Comparison of ENCODE assay signal across 15 cellular contexts in the genomic region with DNA sequence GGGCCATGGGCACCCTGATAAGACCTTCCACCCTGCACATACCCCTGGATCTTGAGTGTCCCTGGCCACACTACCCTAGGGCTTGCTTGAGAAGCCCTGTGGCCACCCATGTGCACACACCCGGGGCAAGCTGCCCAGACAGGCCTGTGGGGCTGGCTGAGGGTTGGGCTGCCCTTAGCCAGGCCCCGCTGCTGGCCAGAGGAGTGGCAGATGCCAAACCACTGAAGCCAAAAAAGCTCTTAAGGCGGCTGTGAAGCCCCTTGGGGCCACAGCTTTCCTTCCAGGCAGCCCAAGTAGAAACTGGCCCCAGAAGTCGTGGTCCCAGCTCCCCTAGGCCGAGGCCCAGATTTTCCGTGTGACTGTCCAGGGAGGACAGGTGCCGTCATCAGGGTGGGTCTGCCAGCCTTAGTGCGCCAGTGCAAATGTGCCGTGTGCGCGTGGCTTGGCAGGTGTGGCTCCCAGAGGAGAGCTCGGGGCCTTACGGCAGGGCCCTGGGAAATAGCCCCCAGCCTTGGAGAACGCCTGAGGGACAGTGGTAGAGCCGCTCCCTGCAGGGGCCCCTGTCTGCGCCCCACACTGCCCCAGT. TPM values are rescaled to one million over a fixed set of nuclear protein-coding genes. Genes with fewer than 3 reads are reported as not detected.
A peak's percentile ranks its signal among the peaks of the same experiment; 100 is the strongest.
DNase-seq lines count a peak whose midpoint lies in the region; ATAC-seq and TF ChIP-seq lines count a peak whose summit lies in the region.
"Had no signal": no experiment of that assay in that cellular context is flagged by ENCODE, and none has a peak within 500 bp of the region (broad histone marks: within the 10 kb centered on the region; RNA-seq: fewer than 3 reads in every experiment).

No MANE protein-coding gene starts in this region.

- ATAC-seq in psoas muscle, result peak; percentile 62 to 73 (median 68)
- peak; percentile 27 for ATAC-seq in aorta (ENCODE audit: low FRiP score)
- ATAC-seq in HG03354 (IDR thresholded peaks at IDR 0.05; ENCODE audit: poor library complexity, severe bottlenecking, unreplicated experiment), result no peak

- no peak for TF ChIP-seq POLR2A in breast epithelium (IDR thresholded peaks at IDR 0.05)

- TF ChIP-seq CTCF in breast epithelium (IDR thresholded peaks at IDR 0.05), result no peak
- no peak for TF ChIP-seq CTCF in MCF 10A (IDR thresholded peaks at IDR 0.05; ENCODE audit: unreplicated experiment)
- TF ChIP-seq CTCF in psoas muscle (IDR thresholded peaks at IDR 0.05), result no peak

- H3K27ac Mint-ChIP-seq in MCF 10A (ENCODE audit: low read depth, unreplicated experiment), result no peak overlapping the region
- H3K27ac Mint-ChIP-seq in T-helper 2 cell treated with Interferon-gamma antibody and Interleukin-4, amounts not matched to agents 5 μg/mL and 100 μg/mL, for 36 hours, result no peak overlapping the region
- no peak overlapping the region for H3K27ac Mint-ChIP-seq in CD8-positive, alpha-beta memory T cell
- H3K27ac Mint-ChIP-seq: activated T-helper 2 cell treated with anti-CD3 and anti-CD28 coated beads, Interferon-gamma antibody, Interleukin-2, Interleukin-4, amounts not matched to agents 10 μg/mL and 5 μg/mL and 100 μg/mL, durations not matched to agents 14 hours and 24 hours and 36 hours had no signal

- no peaks in the 10 kb centered on the region for H3K27me3 Mint-ChIP-seq in MCF 10A (ENCODE audit: insufficient read depth, unreplicated experiment)
- H3K27me3 Mint-ChIP-seq in T-helper 2 cell treated with Interferon-gamma antibody and Interleukin-4, amounts not matched to agents 5 μg/mL and 100 μg/mL, for 36 hours (ENCODE audit: low read depth), result no peaks in the 10 kb centered on the region
- H3K27me3 Mint-ChIP-seq in CD8-positive, alpha-beta memory T cell, result no peaks in the 10 kb centered on the region
- H3K27me3 Mint-ChIP-seq: progenitor cell of endocrine pancreas had no signal

- H3K4me1 ChIP-seq in breast epithelium (peaks cover 33 to 42% of the 10 kb centered on the region in 2 donors), psoas muscle (peaks cover 72% of the 10 kb centered on the region), aorta (ENCODE audit: control insufficient read depth in 1 of 2, insufficient read depth in 2 of 2, low read length in 2 of 2) (no peaks in the 10 kb centered on the region)
- no peaks in the 10 kb centered on the region for H3K4me1 ChIP-seq in CD8-positive, alpha-beta memory T cell (ENCODE audit: insufficient read depth, low read length)

- no peaks in the 10 kb centered on the region for H3K27me3 ChIP-seq in breast epithelium
- H3K27me3 ChIP-seq in psoas muscle (ENCODE audit: insufficient read depth in 3 of 3, low read length in 2 of 3), result no peaks in the 10 kb centered on the region
- no peaks in the 10 kb centered on the region for H3K27me3 ChIP-seq in aorta (ENCODE audit: control insufficient read depth in 1 of 2, insufficient read depth in 2 of 2, low read length in 1 of 2)
- H3K27me3 ChIP-seq in CD8-positive, alpha-beta memory T cell (ENCODE audit: insufficient read depth, low read length, poor library complexity, severe bottlenecking), result no peaks in the 10 kb centered on the region

- H3K9me3 ChIP-seq in breast epithelium, result no peaks in the 10 kb centered on the region
- no peaks in the 10 kb centered on the region for H3K9me3 ChIP-seq in psoas muscle
- H3K9me3 ChIP-seq in aorta (ENCODE audit: control insufficient read depth, low read length), result no peaks in the 10 kb centered on the region
- no peaks in the 10 kb centered on the region for H3K9me3 ChIP-seq in CD8-positive, alpha-beta memory T cell (ENCODE audit: low read length)

- peak in 1 of 2 donors; percentile 49 for DNase-seq in breast epithelium (ENCODE audit: low spot score in 2 of 2)
- DNase-seq in MCF 10A (ENCODE audit: unreplicated experiment), result no peak
- DNase-seq in cardiac septum (ENCODE audit: low spot score), result peak; percentile 58
- DNase-seq in psoas muscle, result peak; percentile 75 to 83
- DNase-seq in aorta, result peak; percentile 65 to 76
- no peak for DNase-seq in T-helper 2 cell treated with Interferon-gamma antibody and Interleukin-4, amounts not matched to agents 5 μg/mL and 100 μg/mL, for 36 hours (ENCODE audit: low spot score)
- DNase-seq in CD8-positive, alpha-beta memory T cell, result no peak
- DNase-seq: activated CD4-positive, alpha-beta T cell treated with anti-CD3 and anti-CD28 coated beads, Interleukin-2, amount 50 U/mL, for 4 hours; cortex of kidney; NCI-H2081; RPMI8226; stimulated activated CD4-positive, alpha-beta T cell treated with anti-CD3 and anti-CD28 coated beads, Interleukin-4, amount 100 ng/mL, for 24 hours had no signal

- intact Hi-C loops in breast epithelium (cut with DNase I; ENCODE audit: low total_unique reads) (no loop called here), MCF 10A (cut with micrococcal nuclease) (no loop called here), cardiac septum (cut with DNase I) (no loop called here), psoas muscle (cut with DNase I) (loop anchor here (5.0 kb wide), 1 partner anchor 86 kb away; a partner anchor contains a TSS), aorta (cut with DNase I) (no loop called here)

- H3K4me3 ChIP-seq in breast epithelium (peak overlapping the region in 1 of 3 donors; percentile 39), psoas muscle (peak overlapping the region; percentile 35), aorta (ENCODE audit: low read length in 2 of 2) (no peak overlapping the region)
- no peak overlapping the region for H3K4me3 ChIP-seq in CD8-positive, alpha-beta memory T cell (ENCODE audit: low read length)

- H3K9me3 Mint-ChIP-seq in MCF 10A (ENCODE audit: unreplicated experiment), result no peaks in the 10 kb centered on the region
- H3K9me3 Mint-ChIP-seq in T-helper 2 cell treated with Interferon-gamma antibody and Interleukin-4, amounts not matched to agents 5 μg/mL and 100 μg/mL, for 36 hours, result no peaks in the 10 kb centered on the region
- H3K9me3 Mint-ChIP-seq in CD8-positive, alpha-beta memory T cell, result no peaks in the 10 kb centered on the region
- H3K9me3 Mint-ChIP-seq: activated T-helper 2 cell treated with anti-CD3 and anti-CD28 coated beads, Interferon-gamma antibody, Interleukin-2, Interleukin-4, amounts not matched to agents 10 μg/mL and 5 μg/mL and 100 μg/mL, durations not matched to agents 14 hours and 24 hours and 36 hours had no signal

- peaks cover 25% of the 10 kb centered on the region for H3K36me3 Mint-ChIP-seq in MCF 10A (ENCODE audit: insufficient read depth, unreplicated experiment)
- H3K36me3 Mint-ChIP-seq in T-helper 2 cell treated with Interferon-gamma antibody and Interleukin-4, amounts not matched to agents 5 μg/mL and 100 μg/mL, for 36 hours (ENCODE audit: low read depth), result no peaks in the 10 kb centered on the region
- peaks cover 0 to 29% (median 3%) of the 10 kb centered on the region in 3 donors for H3K36me3 Mint-ChIP-seq in CD8-positive, alpha-beta memory T cell

- BruUV-seq in MCF 10A (replicated peaks; lab: Mats Ljungman, UMichigan), result no TSS peak

- CTCF ChIA-PET in MCF 10A (lab: Yijun Ruan, JAX), result interaction anchor here (0.6 to 2.3 kb wide), 9 partner anchors 12 to 154 kb away, joined by 3 to 7 read pairs (median 3); no protein-coding TSS in a partner anchor
- CTCF ChIA-PET in CD8-positive, alpha-beta memory T cell (lab: Charles Lee), result interaction anchor here (0.7 to 1.3 kb wide), 2 partner anchors 16 to 19 kb away, joined by 3 read pairs; no protein-coding TSS in a partner anchor

- WGBS in psoas muscle, 3 donors, result 13 to 22% (median 19%) methylated on average over 15 to 16 of the region's 16 CpGs
- 15 to 19% methylated on average over 16 of the region's 16 CpGs for WGBS in aorta, 2 donors

- peaks cover under 1% of the 10 kb centered on the region for H3K4me1 Mint-ChIP-seq in MCF 10A (ENCODE audit: insufficient read depth, unreplicated experiment)
- no peaks in the 10 kb centered on the region for H3K4me1 Mint-ChIP-seq in T-helper 2 cell treated with Interferon-gamma antibody and Interleukin-4, amounts not matched to agents 5 μg/mL and 100 μg/mL, for 36 hours (ENCODE audit: low read depth)
- peaks cover 9 to 16% (median 11%) of the 10 kb centered on the region in 3 donors for H3K4me1 Mint-ChIP-seq in CD8-positive, alpha-beta memory T cell

- POLR2A ChIA-PET in MCF 10A (lab: Yijun Ruan, JAX), result interaction anchor here (1.1 to 1.6 kb wide), 2 partner anchors 14 to 40 kb away, joined by 3 to 4 read pairs; no protein-coding TSS in a partner anchor
- POLR2A ChIA-PET in CD8-positive, alpha-beta memory T cell (lab: Charles Lee), result interaction anchor here (0.5 kb wide), 1 partner anchor 69 kb away, joined by 5 read pairs; no protein-coding TSS in a partner anchor

- no peaks in the 10 kb centered on the region for H3K36me3 ChIP-seq in breast epithelium
- H3K36me3 ChIP-seq in psoas muscle (ENCODE audit: insufficient read depth in 1 of 2, low read depth in 1 of 2), result peaks cover 0 to 7% of the 10 kb centered on the region in 2 donors
- H3K36me3 ChIP-seq in aorta (ENCODE audit: control insufficient read depth in 1 of 2, insufficient read depth in 2 of 2, low read length in 1 of 2), result no peaks in the 10 kb centered on the region
- no peaks in the 10 kb centered on the region for H3K36me3 ChIP-seq in CD8-positive, alpha-beta memory T cell (ENCODE audit: insufficient read depth, low read length)

- H3K4me3 Mint-ChIP-seq in MCF 10A (ENCODE audit: unreplicated experiment), result no peak overlapping the region
- no peak overlapping the region for H3K4me3 Mint-ChIP-seq in T-helper 2 cell treated with Interferon-gamma antibody and Interleukin-4, amounts not matched to agents 5 μg/mL and 100 μg/mL, for 36 hours
- H3K4me3 Mint-ChIP-seq in CD8-positive, alpha-beta memory T cell, result no peak overlapping the region

- H3K27ac ChIP-seq in breast epithelium (peak overlapping the region; percentile 78 to 94), psoas muscle (peak overlapping the region; percentile 83), aorta (ENCODE audit: low read depth in 1 of 2, low read length in 2 of 2) (no peak overlapping the region)
- no peak overlapping the region for H3K27ac ChIP-seq in CD8-positive, alpha-beta memory T cell (ENCODE audit: low read depth, low read length)

RNA-seq across cellular contexts. Expression of a gene that starts 14.8 kb away (rescaled TPM):
- total RNA-seq in breast epithelium, result 10 to 100 TPM; 23.3 to 32.0 (median 23.4) TPM
- total RNA-seq in MCF 10A (2022), result 78.5 and 91.3 TPM in 2 replicates
- total RNA-seq in cardiac septum, result 17.3 TPM
- total RNA-seq in psoas muscle, result 10 to 100 TPM; 29.9 to 54.5 (median 49.5) TPM
- polyA plus RNA-seq in psoas muscle, result 10 to 100 TPM; 47.0 to 95.7 (median 60.3) TPM
- 10 to 100 TPM; 21.8 to 30.5 TPM for total RNA-seq in aorta
- 10 to 100 TPM in 1 of 2 donors, 1 to 10 TPM in 1; 8.6 to 32.2 TPM for polyA plus RNA-seq in aorta
- 10 to 100 TPM; 27.8 to 27.9 TPM for total RNA-seq in CD8-positive, alpha-beta memory T cell
- polyA plus RNA-seq in CD8-positive, alpha-beta memory T cell, result 12.3 TPM

Comparison
In these comparisons a context has a peak if more than half of its experiments do, and no peak if none do; other contexts are left out.
1. DNase-seq: peak in cardiac septum (single experiment), psoas muscle (2 of 2) and aorta (2 of 2); none in MCF 10A (single experiment), T-helper 2 cell treated with Interferon-gamma antibody and Interleukin-4, amounts not matched to agents 5 μg/mL and 100 μg/mL, for 36 hours (single experiment) and CD8-positive, alpha-beta memory T cell (0 of 5).
2. H3K27ac ChIP-seq: peak in breast epithelium (2 of 2) and psoas muscle (single experiment); none in aorta (0 of 2) and CD8-positive, alpha-beta memory T cell (single experiment).
3. intact Hi-C loops: an anchor here in psoas muscle (5.0 kb wide); none called in breast epithelium, MCF 10A, cardiac septum and aorta.